In the genomic region with DNA sequence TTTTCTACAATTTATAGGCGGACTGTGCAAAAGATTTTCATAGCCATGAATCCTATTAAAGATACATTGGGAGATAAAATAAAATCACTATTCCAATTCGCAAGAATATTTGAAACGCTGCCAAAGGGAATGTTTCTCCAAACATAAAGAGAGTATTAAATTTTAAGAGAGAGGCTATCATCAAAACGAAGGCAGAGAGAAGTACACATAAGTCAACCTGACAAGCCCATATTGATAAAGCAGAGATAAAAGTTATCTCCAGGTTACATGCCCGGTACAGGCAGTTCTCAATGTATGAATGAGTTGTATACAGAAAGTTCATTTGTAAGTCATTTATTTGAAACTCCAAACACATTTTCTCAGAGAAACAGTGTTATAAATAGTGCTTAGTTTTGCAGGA, we compare ENCODE assay signal across 25 cellular contexts.
DNase-seq lines count a peak whose midpoint lies in the region; ATAC-seq and TF ChIP-seq lines count a peak whose summit lies in the region.
"Had no signal": no experiment of that assay in that cellular context is flagged by ENCODE, and none has a peak within 500 bp of the region (broad histone marks: within the 10 kb centered on the region; RNA-seq: fewer than 3 reads in every experiment).

No MANE protein-coding gene starts in this region.

- no peaks in the 10 kb centered on the region for H3K36me3 ChIP-seq in CD8-positive, alpha-beta memory T cell (ENCODE audit: insufficient read depth, low read length)
- H3K36me3 ChIP-seq: BLaER1 had no signal

- H3K9me3 Mint-ChIP-seq in CD8-positive, alpha-beta memory T cell = no peaks in the 10 kb centered on the region
- H3K9me3 Mint-ChIP-seq in central memory CD8-positive, alpha-beta T cell = no peaks in the 10 kb centered on the region
- no peaks in the 10 kb centered on the region for H3K9me3 Mint-ChIP-seq in nephron
- H3K9me3 Mint-ChIP-seq: CD4-positive, CD25-positive, alpha-beta regulatory T cell; IgD-negative memory B cell had no signal

- POLR2A ChIA-PET in CD8-positive, alpha-beta memory T cell (lab: Charles Lee) = no interaction called here

- CTCF ChIA-PET in CD8-positive, alpha-beta memory T cell (lab: Charles Lee) = interaction anchor here (1.0 kb wide), 1 partner anchor 159 kb away, joined by 3 read pairs; no protein-coding TSS in a partner anchor

- DNase-seq in CD8-positive, alpha-beta memory T cell = no peak
- DNase-seq in T-helper 17 cell (no peak), DMS114 treated with DMSO at 0.1 percent for 48 hours (lab: John Stamatoyannopoulos, UW; ENCODE audit: unreplicated experiment) (no peak), islet precursor cell (no peak)
- no peak for DNase-seq in central memory CD8-positive, alpha-beta T cell (ENCODE audit: low spot score in 2 of 2)
- no peak for DNase-seq in central memory CD4-positive, alpha-beta T cell
- DNase-seq: Caco-2; CD4-positive, CD25-positive, alpha-beta regulatory T cell; DMS79; EL; GDM1; NCI-H1092 treated with DMSO at 0.1 percent for 48 hours; NCI-H1436; NCI-H187; NCI-H2081 treated with DMSO at 0.1 percent for 48 hours; NCI-H2171; NCI-H226; NCI-H510A; PC-3 had no signal

- no peaks in the 10 kb centered on the region for H3K27me3 ChIP-seq in CD8-positive, alpha-beta memory T cell (ENCODE audit: insufficient read depth, low read length, poor library complexity, severe bottlenecking)
- H3K27me3 ChIP-seq: BLaER1, SJSA1 had no signal

- peaks cover 0 to under 1% of the 10 kb centered on the region in 2 donors for H3K27me3 Mint-ChIP-seq in CD8-positive, alpha-beta memory T cell
- H3K27me3 Mint-ChIP-seq in T-helper 17 cell (no peaks in the 10 kb centered on the region), nephron (ENCODE audit: low read depth) (no peaks in the 10 kb centered on the region)
- no peaks in the 10 kb centered on the region for H3K27me3 Mint-ChIP-seq in central memory CD8-positive, alpha-beta T cell
- H3K27me3 Mint-ChIP-seq: CD4-positive, CD25-positive, alpha-beta regulatory T cell had no signal

- peaks cover 20 to 71% (median 57%) of the 10 kb centered on the region in 3 donors for H3K4me1 Mint-ChIP-seq in CD8-positive, alpha-beta memory T cell
- H3K4me1 Mint-ChIP-seq in T-helper 17 cell = peaks cover 12% of the 10 kb centered on the region
- peaks cover 11% of the 10 kb centered on the region for H3K4me1 Mint-ChIP-seq in central memory CD8-positive, alpha-beta T cell
- H3K4me1 Mint-ChIP-seq in nephron = peaks cover 20% of the 10 kb centered on the region

- H3K36me3 Mint-ChIP-seq in CD8-positive, alpha-beta memory T cell = peaks cover 0 to 46% (median 15%) of the 10 kb centered on the region in 3 donors
- H3K36me3 Mint-ChIP-seq in T-helper 17 cell (ENCODE audit: low read depth) (peaks cover 2% of the 10 kb centered on the region), nephron (ENCODE audit: low read depth) (peaks cover 8% of the 10 kb centered on the region)
- peaks cover 8% of the 10 kb centered on the region for H3K36me3 Mint-ChIP-seq in central memory CD8-positive, alpha-beta T cell (ENCODE audit: insufficient read depth)

- no peaks in the 10 kb centered on the region for H3K9me3 ChIP-seq in CD8-positive, alpha-beta memory T cell (ENCODE audit: low read length)
- no peaks in the 10 kb centered on the region for H3K9me3 ChIP-seq in T-helper 17 cell (ENCODE audit: control insufficient read depth, low read length, poor library complexity, severe bottlenecking)
- H3K9me3 ChIP-seq: BLaER1, Caco-2, SJSA1 had no signal

- H3K4me3 Mint-ChIP-seq in CD8-positive, alpha-beta memory T cell = no peak overlapping the region
- no peak overlapping the region for H3K4me3 Mint-ChIP-seq in T-helper 17 cell
- no peak overlapping the region for H3K4me3 Mint-ChIP-seq in central memory CD8-positive, alpha-beta T cell
- no peak overlapping the region for H3K4me3 Mint-ChIP-seq in nephron
- H3K4me3 Mint-ChIP-seq: CD4-positive, CD25-positive, alpha-beta regulatory T cell had no signal

- ATAC-seq in T-helper 17 cell = no peak
- no peak for ATAC-seq in central memory CD8-positive, alpha-beta T cell (replicated peaks; ENCODE audit: extremely low read depth, poor library complexity, severe bottlenecking)
- ATAC-seq: Right ventricle myocardium inferior had no signal

- H3K4me1 ChIP-seq in CD8-positive, alpha-beta memory T cell (ENCODE audit: insufficient read depth, low read length) = no peaks in the 10 kb centered on the region

- H3K27ac Mint-ChIP-seq in CD8-positive, alpha-beta memory T cell = peak overlapping the region in 6 of 8 donors; percentile 3 to 51 (median 11)
- H3K27ac Mint-ChIP-seq in T-helper 17 cell (peak overlapping the region; percentile 71), nephron (peak overlapping the region; percentile 14 to 65 (median 21))
- H3K27ac Mint-ChIP-seq in central memory CD8-positive, alpha-beta T cell (ENCODE audit: low read depth) = peak overlapping the region; percentile 78
- H3K27ac Mint-ChIP-seq: CD4-positive, CD25-positive, alpha-beta regulatory T cell; IgD-negative memory B cell had no signal

- no peak overlapping the region for H3K27ac ChIP-seq in CD8-positive, alpha-beta memory T cell (ENCODE audit: low read depth, low read length)
- H3K27ac ChIP-seq: BLaER1, HL-60, SJSA1 had no signal

- no peak overlapping the region for H3K4me3 ChIP-seq in CD8-positive, alpha-beta memory T cell (ENCODE audit: low read length)
- H3K4me3 ChIP-seq: BLaER1, SJSA1 had no signal

- TF ChIP-seq CTCF in nephron (IDR thresholded peaks at IDR 0.05; ENCODE audit: unreplicated experiment in 3 of 3) = no peak

Comparison
In these comparisons a context has a peak if more than half of its experiments do, and no peak if none do; other contexts are left out.
1. H3K27ac Mint-ChIP-seq: peak in every context shown above with its lines; median percentile 78 in central memory CD8-positive, alpha-beta T cell; 71 in T-helper 17 cell; 21 in nephron; 11 in CD8-positive, alpha-beta memory T cell.